21 cellular contexts compared by ENCODE assay signal in genomic region chr12:19306366-19306765, GRCh38.
DNase-seq lines count a peak whose midpoint lies in the region; ATAC-seq, FAIRE-seq and TF ChIP-seq lines count a peak whose summit lies in the region.
"Had no signal": no experiment of that assay in that cellular context is flagged by ENCODE, and none has a peak within 500 bp of the region (broad histone marks: within the 10 kb centered on the region; RNA-seq: fewer than 3 reads in every experiment).

No MANE protein-coding gene starts in this region.

- no peak overlapping the region for H3K27ac Mint-ChIP-seq in GM23338
- H3K27ac Mint-ChIP-seq in stimulated activated memory B cell treated with anti-CD40 and anti-IgM and Interleukin-4, amounts not matched to agents 10 μg/mL and 1 μg/mL and 100 μg/mL, for 72 hours: no peak overlapping the region
- H3K27ac Mint-ChIP-seq: CD8-positive, alpha-beta T cell had no signal

- H3K27ac ChIP-seq in GM23338 (ENCODE audit: low read depth) (no peak overlapping the region; the same call in 1 of the 2 replicates), K562 (ENCODE audit: extremely low read depth, low read depth, low read length) (no peak overlapping the region), neural cell (ENCODE audit: low read length) (no peak overlapping the region), coronary artery (no peak overlapping the region), foreskin keratinocyte (no peak overlapping the region)
- H3K27ac ChIP-seq: BLaER1, HL-60 had no signal

- ATAC-seq in GM23338 (no peak; the same call in 1 of the 3 replicates), K562 (no peak), foreskin keratinocyte (no peak), SK-N-SH treated with all-trans-retinoic acid at 6 μM for 48 hours (no peak)
- peak; percentile 48 for ATAC-seq in stimulated activated memory B cell treated with anti-CD40 and anti-IgM and Interleukin-4, amounts not matched to agents 10 μg/mL and 1 μg/mL and 100 μg/mL, for 72 hours
- ATAC-seq: CD8-positive, alpha-beta T cell had no signal

- no peak for TF ChIP-seq RAD21 in K562 (CRISPR knock-in tag; conservative IDR thresholded peaks at IDR 0.05 in 1 of 2, IDR thresholded peaks at IDR 0.05 in 1 of 2)
- no peak for TF ChIP-seq RAD21 in neural cell (conservative IDR thresholded peaks at IDR 0.05)

- no peaks in the 10 kb centered on the region; the same call in 1 of the 2 replicates for H3K36me3 ChIP-seq in GM23338 (ENCODE audit: insufficient read depth)
- 0 out of 3 replicates have a peak, but pooled peaks cover 2% of the 10 kb centered on the region for H3K36me3 ChIP-seq in K562 (ENCODE audit: control insufficient read depth, insufficient read depth, low read length)
- H3K36me3 ChIP-seq in neural cell (ENCODE audit: insufficient read depth, low read length): peaks cover 19% of the 10 kb centered on the region

- in situ Hi-C loops in K562 (cut with MboI): no loop called here

- H3K9me3 Mint-ChIP-seq in GM23338: no peaks in the 10 kb centered on the region; the same call in 2 of the 3 replicates
- no peaks in the 10 kb centered on the region for H3K9me3 Mint-ChIP-seq in stimulated activated memory B cell treated with anti-CD40 and anti-IgM and Interleukin-4, amounts not matched to agents 10 μg/mL and 1 μg/mL and 100 μg/mL, for 72 hours
- H3K9me3 Mint-ChIP-seq: CD8-positive, alpha-beta T cell had no signal

- H3K9me2 ChIP-seq in GM23338 (ENCODE audit: insufficient read depth) (peaks cover 3% of the 10 kb centered on the region; the same call in 1 of the 2 replicates), neural cell (ENCODE audit: insufficient read depth, low read length) (no peaks in the 10 kb centered on the region)

- TF ChIP-seq EP300 in K562 (IDR thresholded peaks at IDR 0.05; ENCODE audit: low read length): no peak
- no peak for TF ChIP-seq EP300 in neural cell (conservative IDR thresholded peaks at IDR 0.05; ENCODE audit: poor library complexity, severe bottlenecking)

- H3F3A ChIP-seq in GM23338 (replicated peaks; ENCODE audit: low read depth) (no peaks in the 10 kb centered on the region), neural cell (ENCODE audit: insufficient read depth, low read length, poor library complexity, severe bottlenecking) (no peaks in the 10 kb centered on the region)

- intact Hi-C loops in K562 (cut with micrococcal nuclease): no loop called here

- H3K9me3 ChIP-seq in K562 (replicated peaks; ENCODE audit: control insufficient read depth, insufficient read depth, low read depth, low read length) (no peaks in the 10 kb centered on the region), neural cell (ENCODE audit: low read length) (no peaks in the 10 kb centered on the region)
- H3K9me3 ChIP-seq: HAP-1 had no signal

- TF ChIP-seq CTCF in GM23338 (conservative IDR thresholded peaks at IDR 0.05; ENCODE audit: low read depth in 2 of 2) (no peak), K562 (IDR thresholded peaks at IDR 0.05 in 2 of 3, conservative IDR thresholded peaks at IDR 0.05 in 1 of 3; ENCODE audit: insufficient read depth in 2 of 3, low read depth in 1 of 3, low read length in 3 of 3) (no peak), neural cell (IDR thresholded peaks at IDR 0.05; ENCODE audit: poor library complexity, severe bottlenecking) (no peak), coronary artery (IDR thresholded peaks at IDR 0.05) (no peak), foreskin keratinocyte (conservative IDR thresholded peaks at IDR 0.05) (no peak)

- H2AFZ ChIP-seq in GM23338 (no peak overlapping the region), K562 (ENCODE audit: low read depth, low read length) (no peak overlapping the region), neural cell (ENCODE audit: low read depth, low read length) (no peak overlapping the region)

- WGBS in K562 (ENCODE audit: insufficient coverage, low coverage, missing lambda C conversion rate): 100% methylated on average over 9 of the region's 35 CpGs

- peaks cover 14% of the 10 kb centered on the region for H3K27me3 Mint-ChIP-seq in GM23338 (ENCODE audit: insufficient read depth, low read depth, poor library complexity)
- H3K27me3 Mint-ChIP-seq in stimulated activated memory B cell treated with anti-CD40 and anti-IgM and Interleukin-4, amounts not matched to agents 10 μg/mL and 1 μg/mL and 100 μg/mL, for 72 hours: no peaks in the 10 kb centered on the region

- peaks cover 5% of the 10 kb centered on the region; the same call in 1 of the 3 replicates for H3K4me1 Mint-ChIP-seq in GM23338
- H3K4me1 Mint-ChIP-seq in stimulated activated memory B cell treated with anti-CD40 and anti-IgM and Interleukin-4, amounts not matched to agents 10 μg/mL and 1 μg/mL and 100 μg/mL, for 72 hours: no peaks in the 10 kb centered on the region

- H3K4me2 ChIP-seq in GM23338: no peak overlapping the region
- no peak overlapping the region for H3K4me2 ChIP-seq in K562 (ENCODE audit: insufficient read depth, low read length)
- no peak overlapping the region for H3K4me2 ChIP-seq in neural cell (ENCODE audit: low read length)
- H3K4me2 ChIP-seq: BLaER1 had no signal

- H4K20me1 ChIP-seq in GM23338 (replicated peaks; ENCODE audit: insufficient read depth) (no peaks in the 10 kb centered on the region), K562 (replicated peaks; ENCODE audit: control insufficient read depth, insufficient read depth, low read length) (no peaks in the 10 kb centered on the region), neural cell (ENCODE audit: insufficient read depth) (no peaks in the 10 kb centered on the region)
- H4K20me1 ChIP-seq: BLaER1 had no signal

- H3K27me3 ChIP-seq in GM23338 (ENCODE audit: insufficient read depth): no peaks in the 10 kb centered on the region
- no peaks in the 10 kb centered on the region for H3K27me3 ChIP-seq in K562 (ENCODE audit: control insufficient read depth in 2 of 2, insufficient read depth in 2 of 2, low read length in 2 of 2)
- no peaks in the 10 kb centered on the region for H3K27me3 ChIP-seq in neural cell (ENCODE audit: insufficient read depth, low read depth, low read length)
- no peaks in the 10 kb centered on the region for H3K27me3 ChIP-seq in foreskin keratinocyte
- H3K27me3 ChIP-seq: BLaER1 had no signal

- H3K36me3 Mint-ChIP-seq in GM23338 (ENCODE audit: low read depth): peaks cover 30% of the 10 kb centered on the region
- no peaks in the 10 kb centered on the region for H3K36me3 Mint-ChIP-seq in stimulated activated memory B cell treated with anti-CD40 and anti-IgM and Interleukin-4, amounts not matched to agents 10 μg/mL and 1 μg/mL and 100 μg/mL, for 72 hours
- H3K36me3 Mint-ChIP-seq: CD8-positive, alpha-beta T cell had no signal

- H3K9ac ChIP-seq in K562 (ENCODE audit: insufficient read depth in 1 of 2, low read depth in 2 of 2, low read length in 2 of 2): no peak overlapping the region
- no peak overlapping the region for H3K9ac ChIP-seq in neural cell (ENCODE audit: low read length)
- H3K9ac ChIP-seq: BLaER1 had no signal

- 0 out of 2 replicates have a peak, but pooled peaks cover 1% of the 10 kb centered on the region for H3K4me1 ChIP-seq in GM23338 (ENCODE audit: insufficient read depth)
- H3K4me1 ChIP-seq in K562 (replicated peaks in 1 of 2; ENCODE audit: control insufficient read depth in 2 of 2, insufficient read depth in 2 of 2, low read length in 2 of 2): no peaks in the 10 kb centered on the region
- H3K4me1 ChIP-seq in foreskin keratinocyte: no peaks in the 10 kb centered on the region
- H3K4me1 ChIP-seq: BLaER1, HAP-1 had no signal

- DNase-seq in GM23338 (ENCODE audit: low spot score) (peak; percentile 8), K562 (ENCODE audit: extremely low read depth in 1 of 4, low spot score in 3 of 4) (no peak), coronary artery (ENCODE audit: low spot score) (no peak), foreskin keratinocyte (no peak), pons (ENCODE audit: low spot score) (no peak)
- DNase-seq: 8988T; Calu3; CD8-positive, alpha-beta T cell; DMS 273 treated with DMSO at 0.1 percent for 48 hours; DMS53; GOT3; IMR-90; KBM-7 had no signal

- no peak for FAIRE-seq in K562 (lab: Jason Lieb, UNC)
- FAIRE-seq: G401.6, GM12891 had no signal

- CTCF ChIA-PET in K562 (lab: Yijun Ruan, JAX; ENCODE audit: low intra/inter-chr PET ratio): no interaction called here

- no peak overlapping the region for H3K4me3 ChIP-seq in GM23338
- no peak overlapping the region for H3K4me3 ChIP-seq in K562
- H3K4me3 ChIP-seq in neural cell (ENCODE audit: low read length): no peak overlapping the region
- H3K4me3 ChIP-seq in coronary artery: no peak overlapping the region
- H3K4me3 ChIP-seq: BLaER1, HAP-1 had no signal

- H3K79me2 ChIP-seq in GM23338 (replicated peaks; ENCODE audit: insufficient read depth) (no peaks in the 10 kb centered on the region), K562 (ENCODE audit: control insufficient read depth, insufficient read depth, low read length) (no peaks in the 10 kb centered on the region), neural cell (replicated peaks; ENCODE audit: insufficient read depth, low read length) (no peaks in the 10 kb centered on the region)

- H3K4me3 Mint-ChIP-seq in GM23338: no peak overlapping the region
- no peak overlapping the region for H3K4me3 Mint-ChIP-seq in stimulated activated memory B cell treated with anti-CD40 and anti-IgM and Interleukin-4, amounts not matched to agents 10 μg/mL and 1 μg/mL and 100 μg/mL, for 72 hours
- H3K4me3 Mint-ChIP-seq: CD8-positive, alpha-beta T cell had no signal

- H3K9me1 ChIP-seq in K562 (ENCODE audit: control insufficient read depth, insufficient read depth, low read length): no peaks in the 10 kb centered on the region

- POLR2A ChIA-PET in K562 (lab: Yijun Ruan, JAX): no interaction called here

- TF ChIP-seq POLR2A in K562 (conservative IDR thresholded peaks at IDR 0.05): no peak

- BruUV-seq in K562 (replicated peaks; lab: Mats Ljungman, UMichigan): no TSS peak

TF ChIP-seq in GM23338, 12 proteins besides CTCF, POLR2A, EP300 and RAD21:
- TF ChIP-seq EZH2 (IDR thresholded peaks at IDR 0.05; ENCODE audit: low read depth, unreplicated experiment) (no peak), NANOG (IDR thresholded peaks at IDR 0.05; ENCODE audit: borderline replicate concordance) (no peak)
TF ChIP-seq in GM23338: peak in this region for 0.

TF ChIP-seq in K562, 482 proteins besides CTCF, POLR2A, EP300 and RAD21 (continues in another document):
- TF ChIP-seq NELFE (IDR thresholded peaks at IDR 0.05; ENCODE audit: insufficient read depth, insufficient read length) (no peak), POLR2G (IDR thresholded peaks at IDR 0.05; ENCODE audit: low read depth, low read length) (peak; percentile 27; the same call in 1 of the 2 replicates), ZBTB1 (CRISPR knock-in tag; IDR thresholded peaks at IDR 0.05; ENCODE audit: borderline replicate concordance, low read depth) (no peak)

TF ChIP-seq in neural cell, 6 proteins besides CTCF, POLR2A, EP300 and RAD21:
- TF ChIP-seq POLR2AphosphoS5 (IDR thresholded peaks at IDR 0.05): peak; percentile 6
- no peak for TF ChIP-seq EZH2 (IDR thresholded peaks at IDR 0.05; ENCODE audit: borderline replicate concordance, insufficient read depth, low read length, poor library complexity, severe bottlenecking)
- no peak for TF ChIP-seq TAF1 (IDR thresholded peaks at IDR 0.05; ENCODE audit: low read depth)

TF ChIP-seq in SK-N-SH treated with all-trans-retinoic acid at 6 μM for 48 hours, 23 proteins besides CTCF, POLR2A, EP300 and RAD21 (continues in another document):
- no peak for TF ChIP-seq OSR1 (CRISPR knock-in tag; IDR thresholded peaks at IDR 0.05)
